Comparison of ENCODE assay signal across 12 cellular contexts in genomic region chr4:182880387-182881356, GRCh38. TPM values are rescaled to one million over a fixed set of nuclear protein-coding genes. Genes with fewer than 3 reads are reported as not detected.
DNase-seq lines count a peak whose midpoint lies in the region; ATAC-seq and TF ChIP-seq lines count a peak whose summit lies in the region.
"Had no signal": no experiment of that assay in that cellular context is flagged by ENCODE, and none has a peak within 500 bp of the region (broad histone marks: within the 10 kb centered on the region; RNA-seq: fewer than 3 reads in every experiment).

No MANE protein-coding gene starts in this region.

- H3K9me3 ChIP-seq in right lobe of liver: peaks cover 0 to 6% (median 0%) of the 10 kb centered on the region in 4 donors
- no peaks in the 10 kb centered on the region for H3K9me3 ChIP-seq in thyroid gland

- H3K36me3 ChIP-seq in right lobe of liver (no peaks in the 10 kb centered on the region), thyroid gland (no peaks in the 10 kb centered on the region)

- no peak overlapping the region for H3K27ac ChIP-seq in right lobe of liver
- peak overlapping the region in 2 of 3 donors; percentile 2 to 3 for H3K27ac ChIP-seq in thyroid gland

- peaks cover 80% of the 10 kb centered on the region for H3K36me3 Mint-ChIP-seq in activated T-cell treated with anti-CD3 and anti-CD28 coated beads, Interleukin-2, amount 50 U/mL, for 24 hours (ENCODE audit: low read depth)

- no peak overlapping the region for H3K4me3 Mint-ChIP-seq in activated T-cell treated with anti-CD3 and anti-CD28 coated beads, Interleukin-2, amount 50 U/mL, for 24 hours
- H3K4me3 Mint-ChIP-seq: activated CD8-positive, alpha-beta T cell treated with anti-CD3 and anti-CD28 coated beads, Interleukin-2, amount 10 ng/mL, durations not matched to agents 7 days and 5 days had no signal

- peak; percentile 18 for DNase-seq in NCI-H748 (lab: John Stamatoyannopoulos, UW; ENCODE audit: unreplicated experiment)
- no peak for DNase-seq in NCI-H748 treated with DMSO at 0.1 percent for 48 hours (lab: John Stamatoyannopoulos, UW)
- peak; percentile 14 for DNase-seq in dermis blood vessel endothelial cell
- DNase-seq in right lobe of liver: no peak
- DNase-seq in thyroid gland: peak; percentile 69 to 71
- DNase-seq in activated CD8-positive, alpha-beta memory T cell treated with anti-CD3 and anti-CD28 coated beads, Interleukin-2, amount 50 U/mL, for 4 hours: no peak
- DNase-seq in activated T-cell treated with anti-CD3 and anti-CD28 coated beads, Interleukin-2, amount 50 U/mL, for 24 hours: no peak
- DNase-seq in SIG-M5 (lab: John Stamatoyannopoulos, UW): no peak
- DNase-seq: activated CD8-positive, alpha-beta T cell treated with anti-CD3 and anti-CD28 coated beads, Interleukin-2, amount 10 ng/mL, durations not matched to agents 7 days and 5 days; Kasumi-1; NCI-H526 treated with DMSO at 0.1 percent for 48 hours had no signal

- H3K4me1 Mint-ChIP-seq in activated T-cell treated with anti-CD3 and anti-CD28 coated beads, Interleukin-2, amount 50 U/mL, for 24 hours (ENCODE audit: low read depth): no peaks in the 10 kb centered on the region

- H3K27me3 Mint-ChIP-seq in activated T-cell treated with anti-CD3 and anti-CD28 coated beads, Interleukin-2, amount 50 U/mL, for 24 hours: no peaks in the 10 kb centered on the region

- peak in 3 of 4 donors; percentile 13 to 38 (median 19) for ATAC-seq in right lobe of liver
- ATAC-seq: activated CD8-positive, alpha-beta T cell treated with anti-CD3 and anti-CD28 coated beads, Interleukin-2, amount 10 ng/mL, durations not matched to agents 7 days and 5 days; HCT116 had no signal

- WGBS in right lobe of liver (ENCODE audit: insufficient coverage, low coverage, low lambda C conversion rate, missing lambda C conversion rate): 58% methylated on average over 6 of the region's 26 CpGs
- WGBS in thyroid gland, 2 donors: 42 to 49% methylated on average over 19 to 26 of the region's 26 CpGs

- intact Hi-C loops in right lobe of liver (cut with DNase I): no loop called here
- intact Hi-C loops in thyroid gland (cut with DNase I): no loop called here

- no peak for TF ChIP-seq CTCF in right lobe of liver (IDR thresholded peaks at IDR 0.05)
- TF ChIP-seq CTCF in thyroid gland (IDR thresholded peaks at IDR 0.05): no peak

- H3K4me1 ChIP-seq in right lobe of liver (no peaks in the 10 kb centered on the region), thyroid gland (peaks cover 10 to 23% of the 10 kb centered on the region in 2 donors)

- no peak overlapping the region for H3K27ac Mint-ChIP-seq in activated T-cell treated with anti-CD3 and anti-CD28 coated beads, Interleukin-2, amount 50 U/mL, for 24 hours
- H3K27ac Mint-ChIP-seq: activated CD8-positive, alpha-beta T cell treated with anti-CD3 and anti-CD28 coated beads, Interleukin-2, amount 10 ng/mL, durations not matched to agents 7 days and 5 days had no signal

- TF ChIP-seq POLR2A in right lobe of liver (IDR thresholded peaks at IDR 0.05): no peak
- TF ChIP-seq POLR2A in thyroid gland (IDR thresholded peaks at IDR 0.05): no peak

- peaks cover 8% of the 10 kb centered on the region for H3K9me3 Mint-ChIP-seq in activated T-cell treated with anti-CD3 and anti-CD28 coated beads, Interleukin-2, amount 50 U/mL, for 24 hours

- H3K4me3 ChIP-seq in right lobe of liver (no peak overlapping the region), thyroid gland (replicated peaks in 1 of 3) (no peak overlapping the region)

- no peaks in the 10 kb centered on the region for H3K27me3 ChIP-seq in right lobe of liver
- H3K27me3 ChIP-seq in thyroid gland: no peaks in the 10 kb centered on the region

RNA-seq across cellular contexts. Expression of gene DCTD, which starts 36.5 kb away (rescaled TPM):
- total RNA-seq in dermis blood vessel endothelial cell: 77.3 and 107 TPM in 2 replicates
- 10 to 100 TPM; 45.7 to 61.3 (median 51.2) TPM for total RNA-seq in right lobe of liver
- 100 to 1,000 TPM in 3 of 4 donors, 10 to 100 TPM in 1; 99.3 to 150 (median 119) TPM for total RNA-seq in thyroid gland

Comparison
In these comparisons a context has a peak if more than half of its experiments do, and no peak if none do; other contexts are left out.
1. DNase-seq: peak in NCI-H748 (single experiment), dermis blood vessel endothelial cell (single experiment) and thyroid gland (2 of 2); none in NCI-H748 treated with DMSO at 0.1 percent for 48 hours (single experiment), right lobe of liver (0 of 3), activated CD8-positive, alpha-beta memory T cell treated with anti-CD3 and anti-CD28 coated beads, Interleukin-2, amount 50 U/mL, for 4 hours (single experiment), activated T-cell treated with anti-CD3 and anti-CD28 coated beads, Interleukin-2, amount 50 U/mL, for 24 hours (single experiment) and SIG-M5 (single experiment).
2. H3K27ac ChIP-seq: peak in thyroid gland (2 of 3); none in right lobe of liver (0 of 3).